In genomic region chr6:31569861-31570536, GRCh38 we compare ENCODE assay signal across 20 cellular contexts. TPM values are rescaled to one million over a fixed set of nuclear protein-coding genes. Genes with fewer than 3 reads are reported as not detected.
A peak's percentile ranks its signal among the peaks of the same experiment; 100 is the strongest.
DNase-seq lines count a peak whose midpoint lies in the region; ATAC-seq, FAIRE-seq and TF ChIP-seq lines count a peak whose summit lies in the region.
"Had no signal": no experiment of that assay in that cellular context is flagged by ENCODE, and none has a peak within 500 bp of the region (broad histone marks: within the 10 kb centered on the region; RNA-seq: fewer than 3 reads in every experiment).

No MANE protein-coding gene starts in this region.

- no peak overlapping the region for H4K91ac ChIP-seq in mesenchymal stem cell (ENCODE audit: low read length)

- peak overlapping the region; percentile 36 for H4K8ac ChIP-seq in mesenchymal stem cell (ENCODE audit: low read length)

- no peak overlapping the region for H3K14ac ChIP-seq in mesenchymal stem cell (ENCODE audit: low read length in 2 of 2)

- no peaks in the 10 kb centered on the region for H4K20me1 ChIP-seq in OCI-LY1 (ENCODE audit: insufficient read depth, low read length)

- H3K4ac ChIP-seq in mesenchymal stem cell (ENCODE audit: low read depth in 1 of 2, low read length in 2 of 2): no peak overlapping the region

- no peak overlapping the region for H2BK120ac ChIP-seq in mesenchymal stem cell (ENCODE audit: low read depth, low read length)

- no peak overlapping the region for H2BK5ac ChIP-seq in mesenchymal stem cell (ENCODE audit: low read depth, low read length, poor library complexity, severe bottlenecking)

- peak overlapping the region in 5 of 8 donors; percentile 1 to 67 (median 47) for H3K4me3 Mint-ChIP-seq in CD4-positive, alpha-beta memory T cell

- no peak overlapping the region for H2AFZ ChIP-seq in OCI-LY1 (ENCODE audit: low read length)
- no peak overlapping the region for H2AFZ ChIP-seq in mesenchymal stem cell (ENCODE audit: low read depth, low read length)

- H3K9me2 ChIP-seq in OCI-LY1 (ENCODE audit: low read depth, low read length): no peaks in the 10 kb centered on the region

- peaks cover 95% of the 10 kb centered on the region for H3K4me1 ChIP-seq in CD4-positive, alpha-beta memory T cell (ENCODE audit: insufficient read depth, low read length)
- H3K4me1 ChIP-seq in OCI-LY1 (ENCODE audit: insufficient read depth, low read length, severe bottlenecking) (peaks cover 52% of the 10 kb centered on the region), mesenchymal stem cell (ENCODE audit: control insufficient read depth, insufficient read depth, low read depth, low read length) (no peaks in the 10 kb centered on the region)
- H3K4me1 ChIP-seq: BE2C, colonic mucosa had no signal

- WGBS in mesenchymal stem cell: no CpG with 5 or more reads among the region's 1 CpG

- H2BK12ac ChIP-seq in mesenchymal stem cell (ENCODE audit: low read length in 2 of 2): no peak overlapping the region

- no peak for FAIRE-seq in H54 (lab: Jason Lieb, UNC)
- FAIRE-seq: endothelial cell of umbilical vein, small intestine had no signal

- no peaks in the 10 kb centered on the region for H3K9me3 ChIP-seq in CD4-positive, alpha-beta memory T cell (ENCODE audit: control insufficient read depth in 1 of 2, low read length in 2 of 2)
- H3K9me3 ChIP-seq in OCI-LY1 (ENCODE audit: low read length) (no peaks in the 10 kb centered on the region), mesenchymal stem cell (ENCODE audit: control insufficient read depth, low read length) (no peaks in the 10 kb centered on the region)
- H3K9me3 ChIP-seq: BE2C, colonic mucosa, tibial nerve had no signal

- no peaks in the 10 kb centered on the region for H3K27me3 Mint-ChIP-seq in CD4-positive, alpha-beta memory T cell

- intact Hi-C loops in CD4-positive, alpha-beta memory T cell (cut with micrococcal nuclease): no loop called here

- no peaks in the 10 kb centered on the region for H3K79me1 ChIP-seq in mesenchymal stem cell (replicated peaks; ENCODE audit: low read length, poor library complexity, severe bottlenecking)

- peak overlapping the region; percentile 87 to 99 (median 97) for H3K27ac Mint-ChIP-seq in CD4-positive, alpha-beta memory T cell

- peaks cover 64 to 90% (median 78%) of the 10 kb centered on the region in 4 donors for H3K4me1 Mint-ChIP-seq in CD4-positive, alpha-beta memory T cell

- CTCF ChIA-PET in CD4-positive, alpha-beta memory T cell (lab: Charles Lee; ENCODE audit: partially characterized antibody): interaction anchor here (1.6 to 35.1 kb wide), 5 partner anchors 11 to 75 kb away, joined by 3 to 1152 read pairs (median 43); partner anchors contain the start of genes LTB and NCR3

- H2BK15ac ChIP-seq in mesenchymal stem cell (ENCODE audit: low read depth, poor library complexity, severe bottlenecking): no peak overlapping the region

- DNase-seq in CD4-positive, alpha-beta memory T cell: peak in 1 of 5 donors; percentile 1
- DNase-seq in mesenchymal stem cell: no peak
- DNase-seq in SHP77 treated with DMSO at 0.1 percent for 48 hours (lab: John Stamatoyannopoulos, UW): no peak
- no peak for DNase-seq in H54 (ENCODE audit: insufficient read length, low spot score)
- DNase-seq: activated CD8-positive, alpha-beta memory T cell treated with anti-CD3 and anti-CD28 coated beads for 24 hours; activated effector memory CD4-positive, alpha-beta T cell treated with Interleukin-2 at 50 U/mL for 16 hours; BE2C; colonic mucosa; foreskin fibroblast; HCEC 1CT; NCI-H1436; small intestine; SW 1271 had no signal

- H3K36me3 Mint-ChIP-seq in CD4-positive, alpha-beta memory T cell: peaks cover 6 to 26% of the 10 kb centered on the region in 2 donors

- H3K23ac ChIP-seq in mesenchymal stem cell (ENCODE audit: low read length in 2 of 2): no peak overlapping the region

- H3K36me3 ChIP-seq in CD4-positive, alpha-beta memory T cell (ENCODE audit: insufficient read depth, low read length): no peaks in the 10 kb centered on the region
- H3K36me3 ChIP-seq in OCI-LY1 (ENCODE audit: insufficient read depth, low read length) (no peaks in the 10 kb centered on the region), mesenchymal stem cell (ENCODE audit: control insufficient read depth in 1 of 2, insufficient read depth in 2 of 2, low read depth in 1 of 2, low read length in 2 of 2) (no peaks in the 10 kb centered on the region)
- H3K36me3 ChIP-seq: BE2C, colonic mucosa, tibial nerve had no signal

- H3K18ac ChIP-seq in mesenchymal stem cell (ENCODE audit: low read depth in 1 of 2, low read length in 2 of 2): no peak overlapping the region

- H2AK5ac ChIP-seq in mesenchymal stem cell (ENCODE audit: low read length, severe bottlenecking): no peak overlapping the region

- no peaks in the 10 kb centered on the region for H3K27me3 ChIP-seq in CD4-positive, alpha-beta memory T cell (ENCODE audit: insufficient read depth, low read length)
- H3K27me3 ChIP-seq in OCI-LY1 (ENCODE audit: insufficient read depth, low read length): no peaks in the 10 kb centered on the region
- H3K27me3 ChIP-seq in mesenchymal stem cell (ENCODE audit: control insufficient read depth in 1 of 2, insufficient read depth in 1 of 2, low read length in 2 of 2): peaks cover 0 to 10% of the 10 kb centered on the region in 2 experiments
- H3K27me3 ChIP-seq: BE2C, colonic mucosa had no signal

- no peak for TF ChIP-seq POLR2A in H54 (IDR thresholded peaks at IDR 0.05; ENCODE audit: low read depth, low read length)

- H3K4me2 ChIP-seq in OCI-LY1 (ENCODE audit: low read length) (peak overlapping the region; percentile 10; the same call in 1 of the 2 replicates), mesenchymal stem cell (ENCODE audit: low read length, poor library complexity, severe bottlenecking) (no peak overlapping the region)

- no peaks in the 10 kb centered on the region for H3K79me2 ChIP-seq in OCI-LY1 (ENCODE audit: insufficient read depth, low read length)

- no peak for ATAC-seq in HG02642 (IDR thresholded peaks at IDR 0.05; ENCODE audit: poor library complexity, unreplicated experiment)
- ATAC-seq: left lobe of liver had no signal

- H3K27ac ChIP-seq in CD4-positive, alpha-beta memory T cell (ENCODE audit: low read depth, low read length): peak overlapping the region; percentile 79
- H3K27ac ChIP-seq in OCI-LY1 (ENCODE audit: low read depth, low read length, poor library complexity, severe bottlenecking) (no peak overlapping the region), mesenchymal stem cell (ENCODE audit: low read length, poor library complexity, severe bottlenecking) (no peak overlapping the region)
- H3K27ac ChIP-seq: colonic mucosa, tibial nerve had no signal

- TF ChIP-seq CTCF in OCI-LY1 (IDR thresholded peaks at IDR 0.05; ENCODE audit: low read length): no peak

- POLR2A ChIA-PET in CD4-positive, alpha-beta memory T cell (lab: Charles Lee; ENCODE audit: partially characterized antibody): interaction anchor here (1.7 to 52.5 kb wide), 3 partner anchors 7 to 82 kb away, joined by 6 to 3597 read pairs (median 3597); partner anchors contain the start of genes ATP6V1G2, BAG6, DDX39B and LST1

- H3K9ac ChIP-seq in OCI-LY1 (ENCODE audit: low read length) (no peak overlapping the region), mesenchymal stem cell (ENCODE audit: low read length) (no peak overlapping the region)

- no peak overlapping the region for H3K4me3 ChIP-seq in CD4-positive, alpha-beta memory T cell (ENCODE audit: low read length in 2 of 2)
- H3K4me3 ChIP-seq in OCI-LY1 (ENCODE audit: low read depth, low read length, poor library complexity, severe bottlenecking): no peak overlapping the region
- H3K4me3 ChIP-seq in mesenchymal stem cell (ENCODE audit: insufficient read depth in 1 of 2, low read depth in 1 of 2, low read length in 2 of 2): no peak overlapping the region
- H3K4me3 ChIP-seq: colonic mucosa, tibial nerve had no signal

- no peaks in the 10 kb centered on the region for H3F3A ChIP-seq in OCI-LY1 (ENCODE audit: insufficient read depth, low read length)

- H3K9me3 Mint-ChIP-seq in CD4-positive, alpha-beta memory T cell: peaks cover 0 to 9% (median 0%) of the 10 kb centered on the region in 8 donors

RNA-seq across cellular contexts. Expression of gene LTA, which starts 2.1 kb away (rescaled TPM):
- 10 to 100 TPM; 17.3 to 17.5 TPM for total RNA-seq in CD4-positive, alpha-beta memory T cell
- polyA plus RNA-seq in CD4-positive, alpha-beta memory T cell: 10 to 100 TPM; 27.7 to 31.1 TPM
- 0.06 TPM for polyA plus RNA-seq in mesenchymal stem cell (2013, experiment 1 of 2)
- not detected for polyA plus RNA-seq in mesenchymal stem cell (2013, experiment 2 of 2)
- total RNA-seq: HT1080, RPMI7951, tibial nerve had no signal
- polyA plus RNA-seq: endothelial cell of umbilical vein had no signal

RNA-seq across cellular contexts. Expression of gene TNF, which starts 5.4 kb away (rescaled TPM):
- total RNA-seq in CD4-positive, alpha-beta memory T cell: 10 to 100 TPM; 25.0 to 28.2 TPM
- polyA plus RNA-seq in CD4-positive, alpha-beta memory T cell: 10 to 100 TPM in 1 of 2 donors, 1 to 10 TPM in 1; 3.9 to 10.1 TPM
- not detected for polyA plus RNA-seq in mesenchymal stem cell (2013, experiment 1 of 2)
- 0.03 TPM for polyA plus RNA-seq in mesenchymal stem cell (2013, experiment 2 of 2)
- total RNA-seq: endothelial cell of umbilical vein, HT1080, tibial nerve had no signal
- polyA plus RNA-seq: endothelial cell of umbilical vein had no signal

RNA-seq across cellular contexts. Expression of gene LTB, which starts 12.2 kb away (rescaled TPM):
- total RNA-seq in CD4-positive, alpha-beta memory T cell: 100 to 1,000 TPM; 802 to 835 TPM
- 1,000 to 10,000 TPM; 2,431 to 3,276 TPM for polyA plus RNA-seq in CD4-positive, alpha-beta memory T cell
- polyA plus RNA-seq in mesenchymal stem cell (2013, experiment 1 of 2): 0.35 TPM
- 0.05 TPM for polyA plus RNA-seq in mesenchymal stem cell (2013, experiment 2 of 2)
- total RNA-seq: HT1080, RPMI7951, tibial nerve had no signal

RNA-seq across cellular contexts. Expression of gene LST1, which starts 16.1 kb away (rescaled TPM):
- total RNA-seq in CD4-positive, alpha-beta memory T cell: 10 to 100 TPM; 13.6 to 20.3 TPM
- polyA plus RNA-seq in CD4-positive, alpha-beta memory T cell: 10 to 100 TPM; 30.4 to 34.8 TPM
- polyA plus RNA-seq in mesenchymal stem cell (2013, experiment 1 of 2): 0.30 TPM
- polyA plus RNA-seq in mesenchymal stem cell (2013, experiment 2 of 2): not detected
- total RNA-seq: HT1080, RPMI7951 had no signal

RNA-seq across cellular contexts. Expression of gene NFKBIL1, which starts 22.6 kb away (rescaled TPM):
- total RNA-seq in CD4-positive, alpha-beta memory T cell: 10 to 100 TPM in 1 of 2 experiments, 1 to 10 TPM in 1; 9.8 to 13.3 TPM
- polyA plus RNA-seq in CD4-positive, alpha-beta memory T cell: 1 to 10 TPM; 5.7 to 7.4 TPM
- 19.3 TPM for polyA plus RNA-seq in mesenchymal stem cell (2013, experiment 1 of 2)
- polyA plus RNA-seq in mesenchymal stem cell (2013, experiment 2 of 2): 17.1 TPM
